In the genomic region with DNA sequence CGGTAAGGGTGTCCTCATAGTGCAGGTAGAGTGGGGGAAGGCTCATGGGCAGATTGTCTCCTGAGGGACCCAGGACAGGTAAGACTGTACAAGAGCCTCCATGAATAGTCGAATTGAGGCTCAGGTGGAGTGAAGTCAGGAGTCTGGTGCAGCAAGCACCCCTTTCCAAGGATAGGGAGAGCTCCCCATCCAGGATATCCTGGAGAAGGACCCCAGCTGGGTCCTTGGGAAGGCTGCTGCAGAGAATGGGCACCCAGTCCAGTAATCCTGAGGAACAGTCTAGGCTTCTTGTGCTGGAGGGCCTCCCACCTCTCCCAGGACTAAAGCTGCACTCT, we compare ENCODE assay signal across 1 cellular context.
TF ChIP-seq lines count a peak whose summit lies in the region.

No MANE protein-coding gene starts in this region.

TF ChIP-seq in HepG2, 621 proteins besides CTCF, POLR2A, EP300 and RAD21:
- no peak for TF ChIP-seq ZFP62 (CRISPR knock-in tag; IDR thresholded peaks at IDR 0.05)
- TF ChIP-seq, protein P1, sequence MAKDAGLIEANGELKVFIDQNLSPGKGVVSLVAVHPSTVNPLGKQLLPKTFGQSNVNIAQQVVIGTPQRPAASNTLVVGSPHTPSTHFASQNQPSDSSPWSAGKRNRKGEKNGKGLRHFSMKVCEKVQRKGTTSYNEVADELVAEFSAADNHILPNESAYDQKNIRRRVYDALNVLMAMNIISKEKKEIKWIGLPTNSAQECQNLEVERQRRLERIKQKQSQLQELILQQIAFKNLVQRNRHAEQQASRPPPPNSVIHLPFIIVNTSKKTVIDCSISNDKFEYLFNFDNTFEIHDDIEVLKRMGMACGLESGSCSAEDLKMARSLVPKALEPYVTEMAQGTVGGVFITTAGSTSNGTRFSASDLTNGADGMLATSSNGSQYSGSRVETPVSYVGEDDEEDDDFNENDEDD (CRISPR knock-in tag; IDR thresholded peaks at IDR 0.05; ENCODE audit: borderline replicate concordance): no peak
- TF ChIP-seq NPAS2 (CRISPR knock-in tag; IDR thresholded peaks at IDR 0.05; ENCODE audit: borderline replicate concordance): no peak
- TF ChIP-seq, protein P2, sequence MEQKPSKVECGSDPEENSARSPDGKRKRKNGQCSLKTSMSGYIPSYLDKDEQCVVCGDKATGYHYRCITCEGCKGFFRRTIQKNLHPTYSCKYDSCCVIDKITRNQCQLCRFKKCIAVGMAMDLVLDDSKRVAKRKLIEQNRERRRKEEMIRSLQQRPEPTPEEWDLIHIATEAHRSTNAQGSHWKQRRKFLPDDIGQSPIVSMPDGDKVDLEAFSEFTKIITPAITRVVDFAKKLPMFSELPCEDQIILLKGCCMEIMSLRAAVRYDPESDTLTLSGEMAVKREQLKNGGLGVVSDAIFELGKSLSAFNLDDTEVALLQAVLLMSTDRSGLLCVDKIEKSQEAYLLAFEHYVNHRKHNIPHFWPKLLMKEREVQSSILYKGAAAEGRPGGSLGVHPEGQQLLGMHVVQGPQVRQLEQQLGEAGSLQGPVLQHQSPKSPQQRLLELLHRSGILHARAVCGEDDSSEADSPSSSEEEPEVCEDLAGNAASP (CRISPR knock-in tag; IDR thresholded peaks at IDR 0.05; ENCODE audit: borderline replicate concordance): no peak
